ENCODE assay signal across 1 cellular context in the genomic region with DNA sequence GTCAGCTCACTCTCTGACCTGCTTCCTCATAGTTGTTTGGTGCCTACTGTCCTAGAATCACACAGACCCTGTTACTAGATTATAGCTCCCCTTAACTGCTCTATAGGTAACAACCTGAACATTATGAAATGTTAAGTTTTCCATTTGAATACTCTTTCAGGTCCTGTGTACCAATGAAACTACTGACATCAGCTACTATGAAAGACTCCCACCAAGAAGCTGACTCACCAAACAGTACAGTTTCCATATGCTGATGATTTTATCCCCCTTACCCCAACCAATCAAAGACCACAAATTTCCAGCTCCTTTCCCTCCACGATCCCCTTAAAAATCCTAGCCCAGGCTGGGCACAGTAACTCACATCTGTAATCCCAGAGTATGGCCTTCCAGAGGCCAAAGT.
TF ChIP-seq lines count a peak whose summit lies in the region.

No MANE protein-coding gene starts in this region.

TF ChIP-seq in A549, 52 proteins besides CTCF, POLR2A, EP300 and RAD21 (continued from another document):
- TF ChIP-seq, protein P1, sequence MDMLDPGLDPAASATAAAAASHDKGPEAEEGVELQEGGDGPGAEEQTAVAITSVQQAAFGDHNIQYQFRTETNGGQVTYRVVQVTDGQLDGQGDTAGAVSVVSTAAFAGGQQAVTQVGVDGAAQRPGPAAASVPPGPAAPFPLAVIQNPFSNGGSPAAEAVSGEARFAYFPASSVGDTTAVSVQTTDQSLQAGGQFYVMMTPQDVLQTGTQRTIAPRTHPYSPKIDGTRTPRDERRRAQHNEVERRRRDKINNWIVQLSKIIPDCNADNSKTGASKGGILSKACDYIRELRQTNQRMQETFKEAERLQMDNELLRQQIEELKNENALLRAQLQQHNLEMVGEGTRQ (IDR thresholded peaks at IDR 0.05), result no peak
- TF ChIP-seq EHMT2 (IDR thresholded peaks at IDR 0.05; ENCODE audit: low read depth) (no peak), HDAC2 (IDR thresholded peaks at IDR 0.05) (no peak), CEBPB (IDR thresholded peaks at IDR 0.05) (no peak), SMC3 (IDR thresholded peaks at IDR 0.05) (no peak), ZC3H11A (IDR thresholded peaks at IDR 0.05) (no peak), ZSCAN20 (CRISPR knock-in tag; IDR thresholded peaks at IDR 0.05) (no peak), ZFP36 (IDR thresholded peaks at IDR 0.05; ENCODE audit: borderline replicate concordance, partially characterized antibody) (no peak)
